19 cellular contexts compared by ENCODE assay signal in genomic region chr10:100735345-100736143, GRCh38. TPM values are rescaled to one million over a fixed set of nuclear protein-coding genes. Genes with fewer than 3 reads are reported as not detected.
DNase-seq lines count a peak whose midpoint lies in the region; ATAC-seq and TF ChIP-seq lines count a peak whose summit lies in the region.
"Had no signal": no experiment of that assay in that cellular context is flagged by ENCODE, and none has a peak within 500 bp of the region (broad histone marks: within the 10 kb centered on the region; RNA-seq: fewer than 3 reads in every experiment).

No MANE protein-coding gene starts in this region.

- DNase-seq in Caco-2 = no peak
- DNase-seq in HFFc6 = no peak
- peak; percentile 42 for DNase-seq in glutamatergic neuron
- no peak for DNase-seq in SW 1271 (lab: John Stamatoyannopoulos, UW)
- no peak for DNase-seq in NCI-H1048 (lab: John Stamatoyannopoulos, UW)
- no peak for DNase-seq in H4 (ENCODE audit: low spot score)
- DNase-seq: activated CD4-positive, alpha-beta T cell treated with anti-CD3 and anti-CD28 coated beads, Interleukin-2, amount 50 U/mL, for 48 hours; AML-193; amygdala; foreskin keratinocyte; NCI-H1930; NCI-H69; occipital lobe; tibial artery had no signal

- POLR2A ChIA-PET in Caco-2 (lab: Charles Lee) = no interaction called here

- peaks cover 47% of the 10 kb centered on the region for H3K4me1 Mint-ChIP-seq in Caco-2 (ENCODE audit: low read depth, unreplicated experiment)
- peaks cover 20% of the 10 kb centered on the region for H3K4me1 Mint-ChIP-seq in HFFc6 (ENCODE audit: low read depth)
- peaks cover 32% of the 10 kb centered on the region for H3K4me1 Mint-ChIP-seq in glutamatergic neuron (ENCODE audit: low read depth, unreplicated experiment)
- peaks cover 38% of the 10 kb centered on the region for H3K4me1 Mint-ChIP-seq in nephron

- H3K27me3 Mint-ChIP-seq in Caco-2 (ENCODE audit: insufficient read depth, unreplicated experiment) (peaks cover 3% of the 10 kb centered on the region), HFFc6 (ENCODE audit: insufficient read depth) (peaks cover 74% of the 10 kb centered on the region), glutamatergic neuron (ENCODE audit: unreplicated experiment) (peaks cover 61% of the 10 kb centered on the region), nephron (ENCODE audit: low read depth) (peaks cover 100% of the 10 kb centered on the region)

- no TSS peak for BruUV-seq in Caco-2 (replicated peaks; lab: Mats Ljungman, UMichigan)

- H3K36me3 Mint-ChIP-seq in Caco-2 (ENCODE audit: insufficient read depth, unreplicated experiment) (peaks cover 14% of the 10 kb centered on the region), HFFc6 (ENCODE audit: low read depth) (no peaks in the 10 kb centered on the region), glutamatergic neuron (ENCODE audit: unreplicated experiment) (no peaks in the 10 kb centered on the region), nephron (ENCODE audit: low read depth) (no peaks in the 10 kb centered on the region)

- H3K4me3 Mint-ChIP-seq in Caco-2 (ENCODE audit: unreplicated experiment) (no peak overlapping the region), HFFc6 (peak overlapping the region; percentile 48; the same call in 1 of the 2 replicates), glutamatergic neuron (ENCODE audit: unreplicated experiment) (no peak overlapping the region), nephron (peak overlapping the region; percentile 84 to 88 (median 86))

- CTCF ChIA-PET in Caco-2 (lab: Charles Lee) = interaction anchor here (0.7 kb wide), 1 partner anchor 143 kb away, joined by 3 read pairs; no protein-coding TSS in a partner anchor

- no peaks in the 10 kb centered on the region for H3K9me3 Mint-ChIP-seq in Caco-2 (ENCODE audit: unreplicated experiment)
- no peaks in the 10 kb centered on the region for H3K9me3 Mint-ChIP-seq in HFFc6
- H3K9me3 Mint-ChIP-seq in glutamatergic neuron (ENCODE audit: unreplicated experiment) = peaks cover 19% of the 10 kb centered on the region
- H3K9me3 Mint-ChIP-seq in nephron = no peaks in the 10 kb centered on the region
- H3K9me3 Mint-ChIP-seq: activated T-helper 2 cell treated with anti-CD3 and anti-CD28 coated beads, Interferon-gamma antibody, Interleukin-2, Interleukin-4, amounts not matched to agents 10 μg/mL and 5 μg/mL and 100 μg/mL, durations not matched to agents 14 hours and 24 hours and 36 hours had no signal

- H3K4me1 ChIP-seq in Caco-2 = peaks cover 27% of the 10 kb centered on the region
- H3K4me1 ChIP-seq: foreskin keratinocyte had no signal

- no peaks in the 10 kb centered on the region for H3K9me3 ChIP-seq in Caco-2
- H3K9me3 ChIP-seq: tibial artery had no signal

- no peak overlapping the region for H3K4me3 ChIP-seq in Caco-2 (ENCODE audit: low read depth, low read length)
- H3K4me3 ChIP-seq: tibial artery had no signal

- intact Hi-C loops in Caco-2 (cut with micrococcal nuclease; ENCODE audit: unreplicated experiment) = no loop called here

- TF ChIP-seq CTCF in Caco-2 (IDR thresholded peaks at IDR 0.05; ENCODE audit: insufficient read depth in 1 of 2, low read depth in 1 of 2, low read length in 1 of 2, severe bottlenecking in 1 of 2, unreplicated experiment in 1 of 2) (no peak), HFFc6 (IDR thresholded peaks at IDR 0.05) (no peak), glutamatergic neuron (IDR thresholded peaks at IDR 0.05; ENCODE audit: partially characterized antibody, unreplicated experiment) (no peak), nephron (IDR thresholded peaks at IDR 0.05; ENCODE audit: unreplicated experiment in 3 of 3) (no peak)

- peak overlapping the region; percentile 6 for H3K27ac Mint-ChIP-seq in Caco-2 (ENCODE audit: unreplicated experiment)
- no peak overlapping the region for H3K27ac Mint-ChIP-seq in HFFc6
- H3K27ac Mint-ChIP-seq in glutamatergic neuron (ENCODE audit: unreplicated experiment) = no peak overlapping the region
- H3K27ac Mint-ChIP-seq in nephron = peak overlapping the region; percentile 83 to 99 (median 95)
- H3K27ac Mint-ChIP-seq: activated T-helper 2 cell treated with anti-CD3 and anti-CD28 coated beads, Interferon-gamma antibody, Interleukin-2, Interleukin-4, amounts not matched to agents 10 μg/mL and 5 μg/mL and 100 μg/mL, durations not matched to agents 14 hours and 24 hours and 36 hours had no signal

- ATAC-seq in HG03025 (IDR thresholded peaks at IDR 0.05; ENCODE audit: low FRiP score, unreplicated experiment) = no peak
- ATAC-seq: foreskin keratinocyte had no signal

- H3K27me3 ChIP-seq in Caco-2 (replicated peaks; ENCODE audit: control insufficient read depth, insufficient read depth, low read length) = no peaks in the 10 kb centered on the region

- no peaks in the 10 kb centered on the region for H3K36me3 ChIP-seq in Caco-2 (ENCODE audit: control insufficient read depth, insufficient read depth, low read length)
- H3K36me3 ChIP-seq: tibial artery had no signal

RNA-seq across cellular contexts. Expression of gene PAX2, which starts 9.8 kb away (rescaled TPM):
- total RNA-seq in Caco-2 (2022) (0.30 and 0.45 TPM in 2 replicates), glutamatergic neuron (ENCODE audit: unreplicated experiment) (not detected)
- not detected for total RNA-seq in HFFc6 (2021; fragmentation: NEBNext Ultra II Directional; extraction: Animal tissue kit (Norgen Biotek cat#: 25700))
- total RNA-seq in H4 (2014; rRNA removed; shearing (Covaris generic)) = not detected in 2 replicates
- total RNA-seq: foreskin keratinocyte, mesenteric fat pad, occipital lobe, skeletal muscle tissue had no signal

Comparison
In these comparisons a context has a peak if more than half of its experiments do, and no peak if none do; other contexts are left out.
1. H3K27ac Mint-ChIP-seq: peak in Caco-2 (single experiment) and nephron (3 of 3); none in HFFc6 (single experiment) and glutamatergic neuron (single experiment).
2. H3K4me3 Mint-ChIP-seq: peak in HFFc6 (single experiment) and nephron (3 of 3); none in Caco-2 (single experiment) and glutamatergic neuron (single experiment).